In the genomic region with DNA sequence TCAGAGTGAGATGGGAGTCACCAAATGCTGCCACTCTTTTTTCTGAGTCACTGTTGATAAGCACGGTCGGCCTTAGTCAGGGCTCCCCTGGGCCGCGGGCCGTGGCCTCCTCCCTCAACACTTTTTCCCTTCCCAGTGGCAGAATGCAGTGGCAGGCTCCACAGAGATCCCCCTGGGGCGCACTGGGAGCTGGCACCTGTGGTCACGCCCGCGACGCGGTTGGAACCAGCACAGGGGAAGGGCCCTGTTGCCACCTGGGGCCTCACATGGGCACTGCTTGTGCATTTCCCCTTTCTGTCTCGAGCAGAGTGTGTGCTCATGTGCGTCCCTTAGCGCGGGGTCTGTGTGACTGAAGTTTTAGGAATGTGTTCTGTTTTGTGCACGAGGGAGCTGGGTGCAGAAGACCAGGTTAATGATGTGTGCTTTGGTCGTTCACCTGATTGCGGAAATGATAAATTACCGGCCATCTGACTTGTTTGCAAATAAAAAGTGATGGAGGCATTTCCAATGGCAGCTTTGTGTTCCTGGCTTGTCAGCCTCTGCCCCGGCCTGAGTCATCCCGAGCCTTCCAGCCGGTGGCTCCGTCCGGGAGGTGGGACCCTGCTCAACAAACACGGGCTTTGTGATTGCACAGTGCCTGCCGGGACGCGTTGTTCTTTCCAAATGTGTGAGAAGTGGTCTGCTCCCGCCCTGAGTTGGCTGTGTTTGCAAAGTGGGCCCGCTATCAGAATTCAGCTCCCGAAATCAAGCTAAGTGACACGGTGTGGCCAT, we compare ENCODE assay signal across 8 cellular contexts.
DNase-seq lines count a peak whose midpoint lies in the region; ATAC-seq and TF ChIP-seq lines count a peak whose summit lies in the region.

No MANE protein-coding gene starts in this region.

- H3K9ac ChIP-seq in mammary epithelial cell (ENCODE audit: insufficient read depth, low read length): no peak overlapping the region

- no peak overlapping the region for H3K4me3 Mint-ChIP-seq in MCF 10A (ENCODE audit: unreplicated experiment)
- peak overlapping the region; percentile 17 for H3K4me3 Mint-ChIP-seq in stimulated activated naive CD8-positive, alpha-beta T cell treated with anti-CD3 and anti-CD28 coated beads, Interleukin-15, Interleukin-2, amounts not matched to agents 100 ng/mL and 50 ng/mL, for 24 hours

- TF ChIP-seq CTCF in MCF 10A (IDR thresholded peaks at IDR 0.05; ENCODE audit: unreplicated experiment): no peak
- no peak for TF ChIP-seq CTCF in mammary epithelial cell (conservative IDR thresholded peaks at IDR 0.05 in 1 of 2, IDR thresholded peaks at IDR 0.05 in 1 of 2; ENCODE audit: extremely low read depth in 1 of 2, insufficient read depth in 1 of 2, low read depth in 1 of 2, low read length in 2 of 2)
- no peak for TF ChIP-seq CTCF in hepatocyte (IDR thresholded peaks at IDR 0.05; ENCODE audit: poor library complexity)

- no peaks in the 10 kb centered on the region for H3K27me3 Mint-ChIP-seq in MCF 10A (ENCODE audit: insufficient read depth, unreplicated experiment)
- no peaks in the 10 kb centered on the region for H3K27me3 Mint-ChIP-seq in stimulated activated naive CD8-positive, alpha-beta T cell treated with anti-CD3 and anti-CD28 coated beads, Interleukin-15, Interleukin-2, amounts not matched to agents 100 ng/mL and 50 ng/mL, for 24 hours

- H3K9me3 Mint-ChIP-seq in MCF 10A (ENCODE audit: unreplicated experiment): peaks cover 6% of the 10 kb centered on the region
- H3K9me3 Mint-ChIP-seq in stimulated activated naive CD8-positive, alpha-beta T cell treated with anti-CD3 and anti-CD28 coated beads, Interleukin-15, Interleukin-2, amounts not matched to agents 100 ng/mL and 50 ng/mL, for 24 hours: no peaks in the 10 kb centered on the region

- CTCF ChIA-PET in MCF 10A (lab: Yijun Ruan, JAX): interaction anchor here (0.8 kb wide), 1 partner anchor 226 kb away, joined by 3 read pairs; no protein-coding TSS in a partner anchor
- CTCF ChIA-PET in mammary epithelial cell (lab: Charles Lee; ENCODE audit: low non-redundant PET): no interaction called here

- peaks cover 12% of the 10 kb centered on the region for H3K4me1 Mint-ChIP-seq in MCF 10A (ENCODE audit: insufficient read depth, unreplicated experiment)
- H3K4me1 Mint-ChIP-seq in stimulated activated naive CD8-positive, alpha-beta T cell treated with anti-CD3 and anti-CD28 coated beads, Interleukin-15, Interleukin-2, amounts not matched to agents 100 ng/mL and 50 ng/mL, for 24 hours (ENCODE audit: low read depth): peaks cover 31% of the 10 kb centered on the region

- H3K27ac ChIP-seq in mammary epithelial cell (ENCODE audit: insufficient read depth, low read depth, low read length): no peak overlapping the region
- peak overlapping the region; percentile 85 for H3K27ac ChIP-seq in hepatocyte

- H3K27me3 ChIP-seq in mammary epithelial cell (ENCODE audit: insufficient read depth, low read length): no peaks in the 10 kb centered on the region
- H3K27me3 ChIP-seq in hepatocyte: no peaks in the 10 kb centered on the region

- POLR2A ChIA-PET in MCF 10A (lab: Yijun Ruan, JAX): no interaction called here

- in situ Hi-C loops in mammary epithelial cell (cut with MboI; ENCODE audit: low sequenced_read_pairs in 2 of 2): no loop called here

- intact Hi-C loops in MCF 10A (cut with micrococcal nuclease): no loop called here
- intact Hi-C loops in mammary epithelial cell (cut with micrococcal nuclease): no loop called here

- no peak for ATAC-seq in HG03196 (IDR thresholded peaks at IDR 0.05; ENCODE audit: unreplicated experiment)
- ATAC-seq in HG03354 (IDR thresholded peaks at IDR 0.05; ENCODE audit: poor library complexity, severe bottlenecking, unreplicated experiment): no peak

- H3K4me3 ChIP-seq in mammary epithelial cell (replicated peaks in 1 of 3; ENCODE audit: insufficient read depth in 1 of 3, low read depth in 2 of 3, low read length in 3 of 3): no peak overlapping the region
- H3K4me3 ChIP-seq in hepatocyte: no peak overlapping the region

- H3K36me3 ChIP-seq in mammary epithelial cell (ENCODE audit: insufficient read depth, low read length) (no peaks in the 10 kb centered on the region), hepatocyte (replicated peaks; ENCODE audit: insufficient read depth, low read depth) (no peaks in the 10 kb centered on the region)

- H2AFZ ChIP-seq in mammary epithelial cell (ENCODE audit: low read depth, low read length) (no peak overlapping the region), hepatocyte (no peak overlapping the region)

- no peak overlapping the region for H3K27ac Mint-ChIP-seq in MCF 10A (ENCODE audit: low read depth, unreplicated experiment)
- H3K27ac Mint-ChIP-seq in stimulated activated naive CD8-positive, alpha-beta T cell treated with anti-CD3 and anti-CD28 coated beads, Interleukin-15, Interleukin-2, amounts not matched to agents 100 ng/mL and 50 ng/mL, for 24 hours: peak overlapping the region; percentile 26

- dilution Hi-C loops in mammary epithelial cell (cut with HindIII; ENCODE audit: low sequenced_read_pairs): no loop called here

- H4K20me1 ChIP-seq in mammary epithelial cell (ENCODE audit: insufficient read depth, low read length) (no peaks in the 10 kb centered on the region), hepatocyte (ENCODE audit: insufficient read depth, poor library complexity, severe bottlenecking) (peaks cover 4% of the 10 kb centered on the region)

- DNase-seq in MCF 10A (ENCODE audit: unreplicated experiment) (peak; percentile 47), mammary epithelial cell (no peak), hepatocyte (ENCODE audit: low spot score) (peak; percentile 77), NOMO-1 treated with DMSO at 0.1 percent for 48 hours (lab: John Stamatoyannopoulos, UW; ENCODE audit: unreplicated experiment) (no peak)
- DNase-seq in activated T-cell treated with anti-CD3 and anti-CD28 coated beads, Interleukin-2, amount 50 U/mL, for 48 hours: peak; percentile 36 to 48

- BruUV-seq in MCF 10A (replicated peaks; lab: Mats Ljungman, UMichigan) (no TSS peak), mammary epithelial cell (replicated peaks; lab: Mats Ljungman, UMichigan) (no TSS peak)

- H3K9me3 ChIP-seq in mammary epithelial cell (replicated peaks; ENCODE audit: insufficient read depth, low read length): no peaks in the 10 kb centered on the region
- no peaks in the 10 kb centered on the region for H3K9me3 ChIP-seq in hepatocyte (ENCODE audit: low read depth)

- no peak overlapping the region for H3K4me2 ChIP-seq in mammary epithelial cell (ENCODE audit: insufficient read depth, low read depth, low read length)
- H3K4me2 ChIP-seq in hepatocyte: peak overlapping the region; percentile 70

- H3K79me2 ChIP-seq in mammary epithelial cell (ENCODE audit: insufficient read depth, low read length) (no peaks in the 10 kb centered on the region), hepatocyte (no peaks in the 10 kb centered on the region)

- peaks cover 6% of the 10 kb centered on the region for H3K36me3 Mint-ChIP-seq in MCF 10A (ENCODE audit: insufficient read depth, unreplicated experiment)
- H3K36me3 Mint-ChIP-seq in stimulated activated naive CD8-positive, alpha-beta T cell treated with anti-CD3 and anti-CD28 coated beads, Interleukin-15, Interleukin-2, amounts not matched to agents 100 ng/mL and 50 ng/mL, for 24 hours (ENCODE audit: low read depth): peaks cover under 1% of the 10 kb centered on the region

- 87% methylated on average over 15 of the region's 32 CpGs for WGBS in mammary epithelial cell (ENCODE audit: low coverage, missing lambda C conversion rate)
- 56% methylated on average over 32 of the region's 32 CpGs for WGBS in hepatocyte (ENCODE audit: low lambda C conversion rate, missing lambda C conversion rate)

- H3K9me2 ChIP-seq in hepatocyte (replicated peaks; ENCODE audit: insufficient read depth): no peaks in the 10 kb centered on the region

- no peaks in the 10 kb centered on the region for H3K4me1 ChIP-seq in mammary epithelial cell (ENCODE audit: insufficient read depth, low read length)
- H3K4me1 ChIP-seq in hepatocyte (ENCODE audit: insufficient read depth): peaks cover 6% of the 10 kb centered on the region

Comparison
In these comparisons a context has a peak if more than half of its experiments do, and no peak if none do; other contexts are left out.
1. DNase-seq: peak in MCF 10A (single experiment), activated T-cell treated with anti-CD3 and anti-CD28 coated beads, Interleukin-2, amount 50 U/mL, for 48 hours (2 of 2) and hepatocyte (single experiment); none in mammary epithelial cell (single experiment) and NOMO-1 treated with DMSO at 0.1 percent for 48 hours (single experiment).